ENCODE assay signal across 1 cellular context in genomic region chr5:38468202-38468656, GRCh38.
TF ChIP-seq lines count a peak whose summit lies in the region.

No MANE protein-coding gene starts in this region.

TF ChIP-seq in GM23338, 12 proteins besides CTCF, POLR2A, EP300 and RAD21 (continued from another document):
- TF ChIP-seq ZNF462 (CRISPR knock-in tag; IDR thresholded peaks at IDR 0.05): no peak
- TF ChIP-seq ZNF331 (CRISPR knock-in tag; IDR thresholded peaks at IDR 0.05; ENCODE audit: low read depth): no peak
- no peak for TF ChIP-seq STAT1 (IDR thresholded peaks at IDR 0.05; ENCODE audit: unreplicated experiment)
- no peak for TF ChIP-seq EZH2phosphoT487 (IDR thresholded peaks at IDR 0.05; ENCODE audit: unreplicated experiment)
- no peak for TF ChIP-seq EZH2 (IDR thresholded peaks at IDR 0.05; ENCODE audit: low read depth, unreplicated experiment)
